1 cellular context compared by ENCODE assay signal in the genomic region with DNA sequence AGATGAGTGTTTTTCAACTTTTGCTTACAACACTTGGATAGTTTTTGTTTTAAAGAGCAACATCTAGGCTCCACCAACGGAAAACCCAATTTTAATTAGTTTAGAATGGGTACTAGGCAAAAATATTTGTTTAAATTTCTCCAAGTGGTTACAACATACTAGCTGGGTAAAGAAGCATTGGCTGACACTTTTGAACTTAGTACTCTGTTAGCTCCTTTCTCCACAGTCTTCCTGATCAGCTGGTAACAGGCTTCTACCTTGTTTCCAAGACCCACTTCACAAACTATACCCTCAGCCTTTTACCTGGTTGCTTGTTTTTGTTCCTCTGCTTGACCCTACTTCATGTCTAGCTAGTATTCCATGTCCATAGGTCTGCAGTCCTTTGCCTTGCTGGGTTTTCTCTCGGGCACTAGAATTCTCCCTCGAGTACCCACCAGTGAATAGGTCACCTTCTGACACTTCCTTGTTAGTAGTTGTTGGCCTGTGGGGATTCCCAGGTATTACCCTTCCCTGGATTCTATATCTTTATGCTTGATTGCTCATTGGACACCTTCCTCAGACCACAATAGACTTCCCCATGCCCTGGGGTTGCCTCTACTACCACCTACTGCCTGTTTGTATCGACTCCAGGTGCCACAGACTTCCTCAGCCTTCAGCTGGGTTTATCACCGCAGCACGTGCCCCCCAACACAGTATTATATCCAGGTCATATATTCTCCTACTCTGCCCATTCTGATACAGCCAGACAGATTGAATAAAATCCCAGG.
TF ChIP-seq lines count a peak whose summit lies in the region.

No MANE protein-coding gene starts in this region.

TF ChIP-seq in WTC11, 78 proteins besides CTCF, POLR2A, EP300 and RAD21 (continued from another document):
- TF ChIP-seq, protein P1, sequence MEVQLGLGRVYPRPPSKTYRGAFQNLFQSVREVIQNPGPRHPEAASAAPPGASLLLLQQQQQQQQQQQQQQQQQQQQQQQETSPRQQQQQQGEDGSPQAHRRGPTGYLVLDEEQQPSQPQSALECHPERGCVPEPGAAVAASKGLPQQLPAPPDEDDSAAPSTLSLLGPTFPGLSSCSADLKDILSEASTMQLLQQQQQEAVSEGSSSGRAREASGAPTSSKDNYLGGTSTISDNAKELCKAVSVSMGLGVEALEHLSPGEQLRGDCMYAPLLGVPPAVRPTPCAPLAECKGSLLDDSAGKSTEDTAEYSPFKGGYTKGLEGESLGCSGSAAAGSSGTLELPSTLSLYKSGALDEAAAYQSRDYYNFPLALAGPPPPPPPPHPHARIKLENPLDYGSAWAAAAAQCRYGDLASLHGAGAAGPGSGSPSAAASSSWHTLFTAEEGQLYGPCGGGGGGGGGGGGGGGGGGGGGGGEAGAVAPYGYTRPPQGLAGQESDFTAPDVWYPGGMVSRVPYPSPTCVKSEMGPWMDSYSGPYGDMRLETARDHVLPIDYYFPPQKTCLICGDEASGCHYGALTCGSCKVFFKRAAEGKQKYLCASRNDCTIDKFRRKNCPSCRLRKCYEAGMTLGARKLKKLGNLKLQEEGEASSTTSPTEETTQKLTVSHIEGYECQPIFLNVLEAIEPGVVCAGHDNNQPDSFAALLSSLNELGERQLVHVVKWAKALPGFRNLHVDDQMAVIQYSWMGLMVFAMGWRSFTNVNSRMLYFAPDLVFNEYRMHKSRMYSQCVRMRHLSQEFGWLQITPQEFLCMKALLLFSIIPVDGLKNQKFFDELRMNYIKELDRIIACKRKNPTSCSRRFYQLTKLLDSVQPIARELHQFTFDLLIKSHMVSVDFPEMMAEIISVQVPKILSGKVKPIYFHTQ (CRISPR knock-in tag; IDR thresholded peaks at IDR 0.05): no peak
- TF ChIP-seq CBFB (CRISPR knock-in tag; IDR thresholded peaks at IDR 0.05; ENCODE audit: low read depth): no peak
- no peak for TF ChIP-seq ZNF219 (CRISPR knock-in tag; IDR thresholded peaks at IDR 0.05; ENCODE audit: borderline replicate concordance)
- TF ChIP-seq, protein P2, sequence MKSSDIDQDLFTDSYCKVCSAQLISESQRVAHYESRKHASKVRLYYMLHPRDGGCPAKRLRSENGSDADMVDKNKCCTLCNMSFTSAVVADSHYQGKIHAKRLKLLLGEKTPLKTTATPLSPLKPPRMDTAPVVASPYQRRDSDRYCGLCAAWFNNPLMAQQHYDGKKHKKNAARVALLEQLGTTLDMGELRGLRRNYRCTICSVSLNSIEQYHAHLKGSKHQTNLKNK (CRISPR knock-in tag; IDR thresholded peaks at IDR 0.05): no peak
- no peak for TF ChIP-seq ZNF671 (CRISPR knock-in tag; IDR thresholded peaks at IDR 0.05)
- TF ChIP-seq, protein P3, sequence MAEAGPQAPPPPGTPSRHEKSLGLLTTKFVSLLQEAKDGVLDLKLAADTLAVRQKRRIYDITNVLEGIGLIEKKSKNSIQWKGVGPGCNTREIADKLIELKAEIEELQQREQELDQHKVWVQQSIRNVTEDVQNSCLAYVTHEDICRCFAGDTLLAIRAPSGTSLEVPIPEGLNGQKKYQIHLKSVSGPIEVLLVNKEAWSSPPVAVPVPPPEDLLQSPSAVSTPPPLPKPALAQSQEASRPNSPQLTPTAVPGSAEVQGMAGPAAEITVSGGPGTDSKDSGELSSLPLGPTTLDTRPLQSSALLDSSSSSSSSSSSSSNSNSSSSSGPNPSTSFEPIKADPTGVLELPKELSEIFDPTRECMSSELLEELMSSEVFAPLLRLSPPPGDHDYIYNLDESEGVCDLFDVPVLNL (CRISPR knock-in tag; IDR thresholded peaks at IDR 0.05; ENCODE audit: borderline replicate concordance, low read depth): no peak
- TF ChIP-seq ZNF263 (CRISPR knock-in tag; IDR thresholded peaks at IDR 0.05; ENCODE audit: low read depth): no peak
- no peak for TF ChIP-seq NR2C2 (CRISPR knock-in tag; IDR thresholded peaks at IDR 0.05)
TF ChIP-seq in WTC11: peak in this region for 0.
